8 cellular contexts compared by ENCODE assay signal in the genomic region with DNA sequence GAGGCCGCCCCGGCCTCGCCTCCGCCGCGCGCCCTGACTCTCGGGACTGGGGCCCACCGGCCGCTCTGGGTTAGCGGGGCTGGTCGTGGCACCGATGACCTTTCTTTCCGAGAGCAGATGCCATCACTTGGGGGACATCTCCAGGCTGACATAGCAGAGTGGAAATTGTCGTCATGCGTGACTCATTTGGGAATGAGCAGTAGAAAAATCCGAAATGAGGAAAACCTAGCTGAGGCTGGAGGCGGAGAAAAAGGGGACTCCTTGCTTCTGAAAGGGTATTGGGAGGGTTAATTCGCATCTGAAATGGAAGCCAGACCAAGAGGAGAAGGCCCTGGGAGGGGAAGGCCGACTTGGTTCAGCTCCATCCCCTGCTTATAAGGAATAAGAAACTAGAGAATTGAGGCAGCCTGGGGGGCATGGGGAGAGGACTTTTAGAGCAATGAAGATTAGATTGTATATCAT. TPM values are rescaled to one million over a fixed set of nuclear protein-coding genes. Genes with fewer than 3 reads are reported as not detected.
DNase-seq lines count a peak whose midpoint lies in the region; ATAC-seq and TF ChIP-seq lines count a peak whose summit lies in the region.

No MANE protein-coding gene starts in this region.

- H3K27me3 ChIP-seq in cardiac muscle cell (peaks cover 68% of the 10 kb centered on the region), iPS-18a (ENCODE audit: control insufficient read depth, insufficient read depth, low read length) (peaks cover 25% of the 10 kb centered on the region), stomach (peaks cover 0 to 44% (median 23%) of the 10 kb centered on the region in 3 donors)

- no peaks in the 10 kb centered on the region for H3K36me3 ChIP-seq in cardiac muscle cell
- H3K36me3 ChIP-seq in iPS-18a (ENCODE audit: control insufficient read depth, low read depth, low read length) = no peaks in the 10 kb centered on the region
- H3K36me3 ChIP-seq in stomach = no peaks in the 10 kb centered on the region

- peaks cover 60% of the 10 kb centered on the region for H3K27me3 Mint-ChIP-seq in activated CD4-positive, alpha-beta memory T cell treated with anti-CD3 and anti-CD28 coated beads, Interleukin-2, amount 10 ng/mL, durations not matched to agents 7 days and 5 days

- no peak overlapping the region for H3K27ac ChIP-seq in cardiac muscle cell
- no peak overlapping the region for H3K27ac ChIP-seq in iPS-18a (ENCODE audit: low read length)
- peak overlapping the region in 2 of 5 donors; percentile 21 to 49 for H3K27ac ChIP-seq in stomach

- POLR2A ChIA-PET in activated CD4-positive, alpha-beta memory T cell treated with anti-CD3 and anti-CD28 coated beads, Interleukin-2, amount 10 ng/mL, durations not matched to agents 7 days and 5 days (lab: Charles Lee) = no interaction called here

- H3K9ac ChIP-seq in iPS-18a (ENCODE audit: low read length) = peak overlapping the region; percentile 41

- no peak for ATAC-seq in Right ventricle myocardium inferior
- ATAC-seq in GM21529 (IDR thresholded peaks at IDR 0.05; ENCODE audit: unreplicated experiment) = no peak

- H3K9me3 ChIP-seq in cardiac muscle cell (ENCODE audit: low read depth) (no peaks in the 10 kb centered on the region), iPS-18a (ENCODE audit: control insufficient read depth, low read depth, low read length) (no peaks in the 10 kb centered on the region), stomach (no peaks in the 10 kb centered on the region)

- DNase-seq in cardiac muscle cell (ENCODE audit: low read depth in 1 of 2, low spot score in 1 of 2) (peak; percentile 17 to 28), Right ventricle myocardium inferior (ENCODE audit: missing footprints) (no peak), stomach (no peak), AG20443 (ENCODE audit: low spot score) (no peak)
- DNase-seq in activated CD4-positive, alpha-beta memory T cell treated with anti-CD3 and anti-CD28 coated beads, Interleukin-2, amount 10 ng/mL, durations not matched to agents 7 days and 5 days = no peak
- DNase-seq in stimulated activated CD4-positive, alpha-beta T cell treated with anti-CD3 and anti-CD28 coated beads, Interleukin-2, amount 100 ng/mL, for 24 hours = no peak

- peaks cover 15% of the 10 kb centered on the region for H3K4me1 Mint-ChIP-seq in activated CD4-positive, alpha-beta memory T cell treated with anti-CD3 and anti-CD28 coated beads, Interleukin-2, amount 10 ng/mL, durations not matched to agents 7 days and 5 days

- no peaks in the 10 kb centered on the region for H3K36me3 Mint-ChIP-seq in activated CD4-positive, alpha-beta memory T cell treated with anti-CD3 and anti-CD28 coated beads, Interleukin-2, amount 10 ng/mL, durations not matched to agents 7 days and 5 days (ENCODE audit: low read depth)

- WGBS in stomach, 5 donors = 0 to 2% (median 1%) methylated on average over 10 to 20 of the region's 20 CpGs

- CTCF ChIA-PET in activated CD4-positive, alpha-beta memory T cell treated with anti-CD3 and anti-CD28 coated beads, Interleukin-2, amount 10 ng/mL, durations not matched to agents 7 days and 5 days (lab: Charles Lee) = interaction anchor here (1.2 to 1.9 kb wide), 3 partner anchors 11 to 169 kb away, joined by 3 to 4 read pairs (median 3); no protein-coding TSS in a partner anchor

- H3K9me3 Mint-ChIP-seq in activated CD4-positive, alpha-beta memory T cell treated with anti-CD3 and anti-CD28 coated beads, Interleukin-2, amount 10 ng/mL, durations not matched to agents 7 days and 5 days = no peaks in the 10 kb centered on the region

- intact Hi-C loops in Right ventricle myocardium inferior (cut with DNase I) = no loop called here
- intact Hi-C loops in stomach (cut with DNase I; ENCODE audit: low total_unique reads) = no loop called here

- H3K27ac Mint-ChIP-seq in activated CD4-positive, alpha-beta memory T cell treated with anti-CD3 and anti-CD28 coated beads, Interleukin-2, amount 10 ng/mL, durations not matched to agents 7 days and 5 days = no peak overlapping the region

- H3K4me3 ChIP-seq in cardiac muscle cell (peak overlapping the region; percentile 98), iPS-18a (ENCODE audit: low read length) (peak overlapping the region; percentile 71), stomach (peak overlapping the region; percentile 71 to 93 (median 76))

- TF ChIP-seq EP300 in stomach (IDR thresholded peaks at IDR 0.05) = no peak

- H3K4me1 ChIP-seq in cardiac muscle cell (ENCODE audit: low read depth) (peaks cover 3% of the 10 kb centered on the region), iPS-18a (ENCODE audit: control insufficient read depth, low read depth, low read length) (peaks cover 4% of the 10 kb centered on the region), stomach (peaks cover 12 to 24% (median 19%) of the 10 kb centered on the region in 4 donors)

- TF ChIP-seq POLR2A in stomach (IDR thresholded peaks at IDR 0.05) = no peak

- peak overlapping the region; percentile 72 for H3K4me3 Mint-ChIP-seq in activated CD4-positive, alpha-beta memory T cell treated with anti-CD3 and anti-CD28 coated beads, Interleukin-2, amount 10 ng/mL, durations not matched to agents 7 days and 5 days

- TF ChIP-seq CTCF in cardiac muscle cell (IDR thresholded peaks at IDR 0.05; ENCODE audit: low read depth, low read length) (no peak), stomach (IDR thresholded peaks at IDR 0.05) (no peak)

RNA-seq across cellular contexts. Expression of a gene that starts 0.4 kb away (rescaled TPM):
- 0.14 and 0.42 TPM in 2 replicates for total RNA-seq in cardiac muscle cell
- polyA plus RNA-seq in cardiac muscle cell = 0.64 and 1.6 TPM in 2 replicates
- total RNA-seq in Right ventricle myocardium inferior = 0.46 TPM
- total RNA-seq in activated CD4-positive, alpha-beta memory T cell treated with anti-CD3 and anti-CD28 coated beads, Interleukin-2, amount 10 ng/mL, durations not matched to agents 7 days and 5 days = 1 to 10 TPM in 1 of 2 experiments, under 1 TPM in 1; 0.71 to 1.1 TPM
- 10 to 100 TPM in 1 of 5 donors, 1 to 10 TPM in 2, not detected in 2; 1.2 to 12.7 (median 3.3) TPM for total RNA-seq in stomach
- polyA plus RNA-seq in stomach = 1 to 10 TPM in 2 of 3 donors, under 1 TPM in 1; 0.31 to 1.7 (median 1.6) TPM

Comparison
In these comparisons a context has a peak if more than half of its experiments do, and no peak if none do; other contexts are left out.
1. DNase-seq: peak in cardiac muscle cell (2 of 2); none in Right ventricle myocardium inferior (single experiment), activated CD4-positive, alpha-beta memory T cell treated with anti-CD3 and anti-CD28 coated beads, Interleukin-2, amount 10 ng/mL, durations not matched to agents 7 days and 5 days (single experiment), stomach (single experiment), AG20443 (single experiment) and stimulated activated CD4-positive, alpha-beta T cell treated with anti-CD3 and anti-CD28 coated beads, Interleukin-2, amount 100 ng/mL, for 24 hours (0 of 2).
2. Peak in every context shown above with its lines, with median percentiles within 50 percentile points of each other: H3K4me3 ChIP-seq.